Comparison of ENCODE assay signal across 8 cellular contexts in the genomic region with DNA sequence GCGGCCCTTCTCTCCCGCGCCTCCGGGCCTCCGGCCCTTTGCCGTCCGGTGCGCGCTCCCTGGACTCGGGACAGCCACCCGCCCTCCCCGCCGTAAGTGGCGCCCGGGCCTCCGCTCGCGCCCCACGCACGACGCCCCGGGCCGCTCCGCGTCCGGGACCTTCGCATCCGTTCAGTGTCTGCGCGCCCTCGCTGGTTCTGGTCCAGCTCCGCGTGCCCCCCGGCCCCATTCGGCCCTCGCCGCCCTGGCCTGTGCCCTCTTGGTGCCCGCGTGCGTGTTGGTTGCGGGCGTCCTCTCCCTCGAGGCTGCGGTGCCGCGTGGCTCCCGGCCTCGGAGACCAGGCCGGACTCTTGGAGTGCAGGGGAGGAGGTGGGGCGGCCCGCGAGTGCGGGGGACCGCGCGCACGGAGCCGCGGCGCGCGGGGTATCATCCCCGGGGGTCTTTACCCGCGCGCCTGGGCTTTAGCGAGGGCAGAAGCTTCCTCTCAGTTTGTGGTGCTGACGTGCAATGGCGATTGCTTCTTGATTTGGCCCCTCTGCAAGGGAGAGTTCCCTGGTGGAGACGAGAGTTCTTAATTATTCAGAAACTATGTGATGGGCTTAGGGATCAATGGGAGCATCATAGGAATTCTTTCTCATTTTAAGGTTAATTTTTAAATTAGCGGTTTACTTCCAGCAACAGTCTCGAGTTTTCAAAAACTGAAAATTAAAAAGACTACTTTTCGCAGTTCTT. TPM values are rescaled to one million over a fixed set of nuclear protein-coding genes. Genes with fewer than 3 reads are reported as not detected.
A peak's percentile ranks its signal among the peaks of the same experiment; 100 is the strongest.
DNase-seq lines count a peak whose midpoint lies in the region; TF ChIP-seq lines count a peak whose summit lies in the region.

No MANE protein-coding gene starts in this region.

- DNase-seq in DMS53 (lab: John Stamatoyannopoulos, UW) = peak; percentile 73
- no peak for DNase-seq in DMS53 treated with DMSO at 0.1 percent for 48 hours (lab: John Stamatoyannopoulos, UW; ENCODE audit: unreplicated experiment)
- DNase-seq in MM.1S = no peak
- peak in 3 of 10 donors; percentile 18 to 61 (median 45) for DNase-seq in dorsolateral prefrontal cortex
- peak; percentile 27 to 41 for DNase-seq in mesothelial cell of epicardium (ENCODE audit: low spot score in 2 of 2, unreplicated experiment in 2 of 2)
- DNase-seq in NCI-H2029 treated with DMSO at 0.1 percent for 48 hours (lab: John Stamatoyannopoulos, UW) = no peak
- DNase-seq in SHP77 treated with DMSO at 0.1 percent for 48 hours (lab: John Stamatoyannopoulos, UW) = no peak
- DNase-seq in NCI-H2107 (lab: John Stamatoyannopoulos, UW) = no peak

- H3F3A ChIP-seq in MM.1S (ENCODE audit: insufficient read depth, low read length) = no peaks in the 10 kb centered on the region

- H3K9me2 ChIP-seq in MM.1S (replicated peaks; ENCODE audit: insufficient read depth, low read length) = no peaks in the 10 kb centered on the region

- H4K20me1 ChIP-seq in MM.1S (ENCODE audit: insufficient read depth, low read length) = no peaks in the 10 kb centered on the region

- no peak for TF ChIP-seq CTCF in MM.1S (IDR thresholded peaks at IDR 0.05; ENCODE audit: low read length)
- peak in 3 of 56 donors; percentile 3 to 4 (median 4) for TF ChIP-seq CTCF in dorsolateral prefrontal cortex (IDR thresholded peaks at IDR 0.05 in 54 of 56, conservative IDR thresholded peaks at IDR 0.05 in 2 of 56; ENCODE audit: low read depth in 1 of 56, partially characterized antibody in 56 of 56)
- no peak for TF ChIP-seq CTCF in mesothelial cell of epicardium (IDR thresholded peaks at IDR 0.05; ENCODE audit: unreplicated experiment)

- H3K27me3 ChIP-seq in MM.1S (replicated peaks; ENCODE audit: insufficient read depth, low read length) = 0 out of 2 replicates have a peak, but pooled peaks cover 6% of the 10 kb centered on the region
- H3K27me3 ChIP-seq in dorsolateral prefrontal cortex = no peaks in the 10 kb centered on the region

- peaks cover 9% of the 10 kb centered on the region for H3K4me1 Mint-ChIP-seq in mesothelial cell of epicardium

- H3K4me3 ChIP-seq in MM.1S (ENCODE audit: low read length) (peak overlapping the region; percentile 75), dorsolateral prefrontal cortex (peak overlapping the region; percentile 55 to 98 (median 82))

- peak overlapping the region; percentile 34; the same call in 1 of the 2 replicates for H3K9ac ChIP-seq in MM.1S (ENCODE audit: low read length)

- no peaks in the 10 kb centered on the region for H3K4me1 ChIP-seq in MM.1S (ENCODE audit: low read length)

- H3K9me3 Mint-ChIP-seq in mesothelial cell of epicardium = peaks cover 4% of the 10 kb centered on the region

- peak overlapping the region; percentile 59; the same call in 1 of the 2 replicates for H3K4me2 ChIP-seq in MM.1S (ENCODE audit: low read depth, low read length)

- no peaks in the 10 kb centered on the region for H3K79me2 ChIP-seq in MM.1S (ENCODE audit: low read length)

- no peaks in the 10 kb centered on the region for H3K36me3 ChIP-seq in MM.1S (replicated peaks; ENCODE audit: insufficient read depth, low read length)

- H3K27ac ChIP-seq in MM.1S (ENCODE audit: low read length) (no peak overlapping the region), dorsolateral prefrontal cortex (peak overlapping the region in 39 of 59 donors; percentile 3 to 84 (median 58))

- intact Hi-C loops in dorsolateral prefrontal cortex (cut with DNase I) = loop anchor here in 1 of 2 donors (10.0 kb wide), 1 partner anchor 303 kb away; a partner anchor contains a TSS

- H3K4me3 Mint-ChIP-seq in mesothelial cell of epicardium = peak overlapping the region; percentile 75

- peak overlapping the region; percentile 71 for H2AFZ ChIP-seq in MM.1S (ENCODE audit: low read length)

- H3K9me3 ChIP-seq in MM.1S (replicated peaks; ENCODE audit: insufficient read depth, low read length) = no peaks in the 10 kb centered on the region

- no peak overlapping the region for H3K27ac Mint-ChIP-seq in mesothelial cell of epicardium

- no peaks in the 10 kb centered on the region for H3K36me3 Mint-ChIP-seq in mesothelial cell of epicardium

- peaks cover 42% of the 10 kb centered on the region for H3K27me3 Mint-ChIP-seq in mesothelial cell of epicardium (ENCODE audit: low read depth)

RNA-seq across cellular contexts. Expression of a gene that starts 0.8 kb away (rescaled TPM):
- 100 to 1,000 TPM in 117 of 120 experiments, 10 to 100 TPM in 3; 84.2 to 234 (median 141) TPM for total RNA-seq in dorsolateral prefrontal cortex
- total RNA-seq in mesothelial cell of epicardium = 18.0 to 19.4 TPM (median 18.9 TPM) in 3 replicates

Comparison
In these comparisons a context has a peak if more than half of its experiments do, and no peak if none do; other contexts are left out.
1. DNase-seq: peak in DMS53 (single experiment) and mesothelial cell of epicardium (2 of 2); none in DMS53 treated with DMSO at 0.1 percent for 48 hours (single experiment), MM.1S (single experiment), NCI-H2029 treated with DMSO at 0.1 percent for 48 hours (single experiment), SHP77 treated with DMSO at 0.1 percent for 48 hours (single experiment) and NCI-H2107 (single experiment).